Comparison of ENCODE assay signal across 9 cellular contexts in the genomic region with DNA sequence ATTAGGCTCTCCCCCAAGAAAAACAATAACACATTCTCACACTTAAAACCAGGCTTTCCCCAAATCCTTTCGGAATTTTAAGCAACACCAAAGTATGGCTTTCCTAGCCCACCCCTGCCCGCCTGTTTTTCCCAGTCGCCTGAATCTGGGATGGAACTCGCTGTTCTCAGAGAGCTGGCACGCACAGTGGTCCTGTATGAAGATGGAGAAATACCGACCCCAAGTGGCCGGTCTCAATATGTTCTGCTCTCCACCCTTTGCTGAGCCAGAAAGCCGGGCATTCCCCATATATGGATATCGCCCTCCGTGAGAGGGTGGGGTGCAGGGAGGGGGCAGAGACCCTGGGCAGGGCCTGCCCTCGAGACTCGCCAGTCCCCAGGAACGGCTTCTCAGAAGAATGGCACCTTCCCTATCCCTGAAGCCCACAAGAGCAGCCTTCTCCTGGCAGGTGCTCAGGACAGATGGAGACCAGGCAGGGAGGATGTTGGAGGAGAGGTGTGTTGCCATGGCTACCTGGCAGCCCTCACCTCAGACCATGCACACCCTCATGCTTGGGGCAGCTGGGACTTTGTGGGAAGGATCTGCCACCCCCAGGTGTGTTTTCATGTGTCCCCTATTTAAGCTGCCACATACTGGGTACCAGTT. TPM values are rescaled to one million over a fixed set of nuclear protein-coding genes. Genes with fewer than 3 reads are reported as not detected.
DNase-seq lines count a peak whose midpoint lies in the region; ATAC-seq and TF ChIP-seq lines count a peak whose summit lies in the region.
"Had no signal": no experiment of that assay in that cellular context is flagged by ENCODE, and none has a peak within 500 bp of the region (broad histone marks: within the 10 kb centered on the region; RNA-seq: fewer than 3 reads in every experiment).

No MANE protein-coding gene starts in this region.

- peak overlapping the region; percentile 16 for H3K9ac ChIP-seq in neural cell (ENCODE audit: low read length)
- H3K9ac ChIP-seq: BLaER1 had no signal

- H2AFZ ChIP-seq in neural cell (ENCODE audit: low read depth, low read length), result no peak overlapping the region

- no peak overlapping the region for H3K4me3 ChIP-seq in fibroblast of villous mesenchyme (ENCODE audit: low read depth, low read length)
- no peak overlapping the region for H3K4me3 ChIP-seq in neural cell (ENCODE audit: low read length)
- H3K4me3 ChIP-seq: BLaER1 had no signal

- no peaks in the 10 kb centered on the region for H4K20me1 ChIP-seq in neural cell (ENCODE audit: insufficient read depth)
- H4K20me1 ChIP-seq: BLaER1 had no signal

- H3K4me1 Mint-ChIP-seq in activated CD4-positive, alpha-beta T cell treated with anti-CD3 and anti-CD28 coated beads, Interleukin-2, amount 10 ng/mL, durations not matched to agents 7 days and 5 days, result peaks cover 16% of the 10 kb centered on the region

- CTCF ChIA-PET in activated CD4-positive, alpha-beta T cell treated with anti-CD3 and anti-CD28 coated beads, Interleukin-2, amount 10 ng/mL, durations not matched to agents 7 days and 5 days (lab: Charles Lee), result no interaction called here

- ATAC-seq in GM21737 (IDR thresholded peaks at IDR 0.05; ENCODE audit: unreplicated experiment), result no peak

- H3K4me3 Mint-ChIP-seq in activated CD4-positive, alpha-beta T cell treated with anti-CD3 and anti-CD28 coated beads, Interleukin-2, amount 10 ng/mL, durations not matched to agents 7 days and 5 days, result no peak overlapping the region

- TF ChIP-seq CTCF in fibroblast of villous mesenchyme (IDR thresholded peaks at IDR 0.05; ENCODE audit: insufficient read depth, low read depth, low read length) (peak; percentile 74), neural cell (IDR thresholded peaks at IDR 0.05; ENCODE audit: poor library complexity, severe bottlenecking) (peak; percentile 71)

- no peak overlapping the region for H3K4me2 ChIP-seq in neural cell (ENCODE audit: low read length)
- H3K4me2 ChIP-seq: BLaER1 had no signal

- H3F3A ChIP-seq in neural cell (ENCODE audit: insufficient read depth, low read length, poor library complexity, severe bottlenecking), result no peaks in the 10 kb centered on the region

- DNase-seq in NCI-H524 (lab: John Stamatoyannopoulos, UW), result peak; percentile 44 to 71
- no peak for DNase-seq in NCI-H524 treated with DMSO at 0.1 percent for 48 hours (lab: John Stamatoyannopoulos, UW)
- peak; percentile 36 for DNase-seq in NCI-H1105 treated with DMSO at 0.1 percent for 48 hours (lab: John Stamatoyannopoulos, UW)
- DNase-seq in activated CD4-positive, alpha-beta T cell treated with anti-CD3 and anti-CD28 coated beads, Interleukin-2, amount 10 ng/mL, durations not matched to agents 7 days and 5 days, result peak; percentile 47
- DNase-seq in fibroblast of villous mesenchyme (ENCODE audit: low read depth), result peak; percentile 76
- no peak for DNase-seq in OCI-M2 (lab: John Stamatoyannopoulos, UW; ENCODE audit: unreplicated experiment)

- H3K79me2 ChIP-seq in neural cell (replicated peaks; ENCODE audit: insufficient read depth, low read length), result no peaks in the 10 kb centered on the region

- no peaks in the 10 kb centered on the region for H3K27me3 ChIP-seq in neural cell (ENCODE audit: insufficient read depth, low read depth, low read length)

- TF ChIP-seq EP300 in neural cell (conservative IDR thresholded peaks at IDR 0.05; ENCODE audit: poor library complexity, severe bottlenecking), result no peak

- H3K27me3 Mint-ChIP-seq in activated CD4-positive, alpha-beta T cell treated with anti-CD3 and anti-CD28 coated beads, Interleukin-2, amount 10 ng/mL, durations not matched to agents 7 days and 5 days, result no peaks in the 10 kb centered on the region

- POLR2A ChIA-PET in activated CD4-positive, alpha-beta T cell treated with anti-CD3 and anti-CD28 coated beads, Interleukin-2, amount 10 ng/mL, durations not matched to agents 7 days and 5 days (lab: Charles Lee), result no interaction called here

- H3K27ac Mint-ChIP-seq in activated CD4-positive, alpha-beta T cell treated with anti-CD3 and anti-CD28 coated beads, Interleukin-2, amount 10 ng/mL, durations not matched to agents 7 days and 5 days, result no peak overlapping the region

- no peaks in the 10 kb centered on the region for H3K36me3 ChIP-seq in neural cell (ENCODE audit: insufficient read depth, low read length)
- H3K36me3 ChIP-seq: BLaER1 had no signal

- H3K27ac ChIP-seq in neural cell (ENCODE audit: low read length), result no peak overlapping the region
- H3K27ac ChIP-seq: BLaER1 had no signal

- H3K9me2 ChIP-seq in neural cell (ENCODE audit: insufficient read depth, low read length), result no peaks in the 10 kb centered on the region

- peak; percentile 72 for TF ChIP-seq RAD21 in neural cell (conservative IDR thresholded peaks at IDR 0.05)

- H3K36me3 Mint-ChIP-seq in activated CD4-positive, alpha-beta T cell treated with anti-CD3 and anti-CD28 coated beads, Interleukin-2, amount 10 ng/mL, durations not matched to agents 7 days and 5 days (ENCODE audit: low read depth), result no peaks in the 10 kb centered on the region

- H3K9me3 Mint-ChIP-seq in activated CD4-positive, alpha-beta T cell treated with anti-CD3 and anti-CD28 coated beads, Interleukin-2, amount 10 ng/mL, durations not matched to agents 7 days and 5 days, result no peaks in the 10 kb centered on the region

- no peaks in the 10 kb centered on the region for H3K9me3 ChIP-seq in neural cell (ENCODE audit: low read length)
- H3K9me3 ChIP-seq: BLaER1 had no signal

TF ChIP-seq in neural cell, 6 proteins besides CTCF, POLR2A, EP300 and RAD21:
- TF ChIP-seq TAF1 (IDR thresholded peaks at IDR 0.05; ENCODE audit: low read depth) (no peak), EZH2 (IDR thresholded peaks at IDR 0.05; ENCODE audit: borderline replicate concordance, insufficient read depth, low read length, poor library complexity, severe bottlenecking) (no peak), SMC3 (conservative IDR thresholded peaks at IDR 0.05; ENCODE audit: poor library complexity) (peak; percentile 65), MXI1 (conservative IDR thresholded peaks at IDR 0.05; ENCODE audit: poor library complexity, severe bottlenecking) (no peak), POLR2AphosphoS5 (IDR thresholded peaks at IDR 0.05) (no peak)
- TF ChIP-seq, protein P1, sequence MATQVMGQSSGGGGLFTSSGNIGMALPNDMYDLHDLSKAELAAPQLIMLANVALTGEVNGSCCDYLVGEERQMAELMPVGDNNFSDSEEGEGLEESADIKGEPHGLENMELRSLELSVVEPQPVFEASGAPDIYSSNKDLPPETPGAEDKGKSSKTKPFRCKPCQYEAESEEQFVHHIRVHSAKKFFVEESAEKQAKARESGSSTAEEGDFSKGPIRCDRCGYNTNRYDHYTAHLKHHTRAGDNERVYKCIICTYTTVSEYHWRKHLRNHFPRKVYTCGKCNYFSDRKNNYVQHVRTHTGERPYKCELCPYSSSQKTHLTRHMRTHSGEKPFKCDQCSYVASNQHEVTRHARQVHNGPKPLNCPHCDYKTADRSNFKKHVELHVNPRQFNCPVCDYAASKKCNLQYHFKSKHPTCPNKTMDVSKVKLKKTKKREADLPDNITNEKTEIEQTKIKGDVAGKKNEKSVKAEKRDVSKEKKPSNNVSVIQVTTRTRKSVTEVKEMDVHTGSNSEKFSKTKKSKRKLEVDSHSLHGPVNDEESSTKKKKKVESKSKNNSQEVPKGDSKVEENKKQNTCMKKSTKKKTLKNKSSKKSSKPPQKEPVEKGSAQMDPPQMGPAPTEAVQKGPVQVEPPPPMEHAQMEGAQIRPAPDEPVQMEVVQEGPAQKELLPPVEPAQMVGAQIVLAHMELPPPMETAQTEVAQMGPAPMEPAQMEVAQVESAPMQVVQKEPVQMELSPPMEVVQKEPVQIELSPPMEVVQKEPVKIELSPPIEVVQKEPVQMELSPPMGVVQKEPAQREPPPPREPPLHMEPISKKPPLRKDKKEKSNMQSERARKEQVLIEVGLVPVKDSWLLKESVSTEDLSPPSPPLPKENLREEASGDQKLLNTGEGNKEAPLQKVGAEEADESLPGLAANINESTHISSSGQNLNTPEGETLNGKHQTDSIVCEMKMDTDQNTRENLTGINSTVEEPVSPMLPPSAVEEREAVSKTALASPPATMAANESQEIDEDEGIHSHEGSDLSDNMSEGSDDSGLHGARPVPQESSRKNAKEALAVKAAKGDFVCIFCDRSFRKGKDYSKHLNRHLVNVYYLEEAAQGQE (IDR thresholded peaks at IDR 0.05; ENCODE audit: borderline replicate concordance), result peak; percentile 29

RNA-seq across cellular contexts. Expression of a gene that starts 3.4 kb away (rescaled TPM):
- total RNA-seq in activated CD4-positive, alpha-beta T cell treated with anti-CD3 and anti-CD28 coated beads, Interleukin-2, amount 10 ng/mL, durations not matched to agents 7 days and 5 days, result not detected
- under 0.01 TPM in 1 of 2 replicates, not detected in the other for total RNA-seq in fibroblast of villous mesenchyme
- polyA plus RNA-seq in neural cell, result not detected in 2 replicates
- not detected in 2 replicates for polyA minus RNA-seq in neural cell

RNA-seq across cellular contexts. Expression of a gene that starts 37.9 kb away (rescaled TPM):
- 1 to 10 TPM; 3.6 to 4.2 TPM for total RNA-seq in activated CD4-positive, alpha-beta T cell treated with anti-CD3 and anti-CD28 coated beads, Interleukin-2, amount 10 ng/mL, durations not matched to agents 7 days and 5 days
- total RNA-seq in fibroblast of villous mesenchyme, result 5.5 and 6.0 TPM in 2 replicates
- 1.2 and 3.2 TPM in 2 replicates for polyA plus RNA-seq in neural cell
- 2.2 and 2.4 TPM in 2 replicates for polyA minus RNA-seq in neural cell

Comparison
In these comparisons a context has a peak if more than half of its experiments do, and no peak if none do; other contexts are left out.
1. DNase-seq: peak in NCI-H524 (2 of 2), NCI-H1105 treated with DMSO at 0.1 percent for 48 hours (single experiment), activated CD4-positive, alpha-beta T cell treated with anti-CD3 and anti-CD28 coated beads, Interleukin-2, amount 10 ng/mL, durations not matched to agents 7 days and 5 days (single experiment) and fibroblast of villous mesenchyme (single experiment); none in NCI-H524 treated with DMSO at 0.1 percent for 48 hours (single experiment) and OCI-M2 (single experiment).